22 cellular contexts compared by ENCODE assay signal in genomic region chr1:227745568-227745967, GRCh38. TPM values are rescaled to one million over a fixed set of nuclear protein-coding genes. Genes with fewer than 3 reads are reported as not detected.
A peak's percentile ranks its signal among the peaks of the same experiment; 100 is the strongest.
DNase-seq lines count a peak whose midpoint lies in the region; ATAC-seq, FAIRE-seq and TF ChIP-seq lines count a peak whose summit lies in the region.
"Had no signal": no experiment of that assay in that cellular context is flagged by ENCODE, and none has a peak within 500 bp of the region (broad histone marks: within the 10 kb centered on the region; RNA-seq: fewer than 3 reads in every experiment).

No MANE protein-coding gene starts in this region.

- no peak overlapping the region for H3K56ac ChIP-seq in H1 (replicated peaks; ENCODE audit: insufficient read length, low read depth, low read length)

- H3K79me2 ChIP-seq in H1 (ENCODE audit: control insufficient read depth in 1 of 2, insufficient read depth in 2 of 2, low read length in 2 of 2): peaks cover 4 to 81% of the 10 kb centered on the region in 2 experiments; a peak in 3 of 4 replicates

- H2BK5ac ChIP-seq in H1 (ENCODE audit: low read depth, low read length): no peak overlapping the region; the same call in 1 of the 2 replicates

- peak; percentile 23 for DNase-seq in activated T-cell treated with anti-CD3 and anti-CD28 coated beads, Interleukin-2, amount 50 U/mL, for 24 hours
- no peak for DNase-seq in activated T-cell treated with anti-CD3 and anti-CD28 coated beads, Interleukin-2, amount 50 U/mL, for 72 hours
- peak; percentile 34 for DNase-seq in NAMALWA (ENCODE audit: low spot score)
- DNase-seq in H1 (ENCODE audit: low read depth in 1 of 2, low spot score in 2 of 2): no peak
- peak; percentile 30 for DNase-seq in retina
- no peak for DNase-seq in OCI-M2 (lab: John Stamatoyannopoulos, UW; ENCODE audit: unreplicated experiment)
- DNase-seq in HK-2 (ENCODE audit: unreplicated experiment): no peak
- no peak for DNase-seq in activated gamma-delta T cell treated with Interleukin-2 at 50 U/mL for 16 hours
- DNase-seq: Calu3, DMS153, DND-41, Karpas-422, NCI-H1092 treated with DMSO at 0.1 percent for 48 hours, NCI-H1436, NCI-H187, NCI-H774, PC-3, Right ventricle myocardium superior had no signal

- no peak overlapping the region for H2BK120ac ChIP-seq in H1 (replicated peaks; ENCODE audit: low read depth, low read length)

- H3K27ac ChIP-seq in H1 (ENCODE audit: low read depth, low read length): no peak overlapping the region
- H3K27ac ChIP-seq: C4-2B, SJSA1 had no signal

- H2BK12ac ChIP-seq in H1 (ENCODE audit: low read depth, low read length): no peak overlapping the region

- H3K23me2 ChIP-seq in H1 (ENCODE audit: low read depth, low read length): no peaks in the 10 kb centered on the region

- no peak for TF ChIP-seq POLR2A in H1 (IDR thresholded peaks at IDR 0.05; ENCODE audit: control extremely low read depth in 1 of 2, low read depth in 2 of 2, low read length in 2 of 2)

- no peaks in the 10 kb centered on the region for H3K27me3 Mint-ChIP-seq in activated T-cell treated with anti-CD3 and anti-CD28 coated beads, Interleukin-2, amount 50 U/mL, for 24 hours
- no peaks in the 10 kb centered on the region for H3K27me3 Mint-ChIP-seq in activated T-cell treated with anti-CD3 and anti-CD28 coated beads, Interleukin-2, amount 50 U/mL, for 72 hours (ENCODE audit: low read depth)

- no peak overlapping the region for H4K91ac ChIP-seq in H1 (replicated peaks; ENCODE audit: insufficient read length, low read length)

- no peak for FAIRE-seq in H1 (lab: Jason Lieb, UNC)
- FAIRE-seq: A204.1, GM19239 had no signal

- no peak overlapping the region for H3K14ac ChIP-seq in H1 (ENCODE audit: insufficient read length)

- ATAC-seq in activated T-cell treated with anti-CD3 and anti-CD28 coated beads, Interleukin-2, amount 50 U/mL, for 72 hours (replicated peaks in 1 of 2): no peak
- ATAC-seq: PC-3 had no signal

- no peak overlapping the region for H2BK15ac ChIP-seq in H1 (ENCODE audit: low read length)

- CTCF ChIA-PET in H1 (lab: Charles Lee; ENCODE audit: partially characterized antibody): interaction anchor here (0.8 to 2.6 kb wide), 4 partner anchors 12 to 264 kb away, joined by 3 to 6 read pairs (median 4); no protein-coding TSS in a partner anchor

- peak overlapping the region; percentile 18; the same call in 1 of the 2 replicates for H4K8ac ChIP-seq in H1 (ENCODE audit: extremely low read depth, insufficient read depth, low read length)

- no peaks in the 10 kb centered on the region for H3K9me3 Mint-ChIP-seq in activated T-cell treated with anti-CD3 and anti-CD28 coated beads, Interleukin-2, amount 50 U/mL, for 24 hours
- no peaks in the 10 kb centered on the region for H3K9me3 Mint-ChIP-seq in activated T-cell treated with anti-CD3 and anti-CD28 coated beads, Interleukin-2, amount 50 U/mL, for 72 hours

- WGBS in H1 (ENCODE audit: extremely low coverage in 1 of 2, insufficient coverage in 1 of 2, insufficient read length in 1 of 2, insufficient replicate concordance in 2 of 2, low coverage in 1 of 2, low lambda C conversion rate in 2 of 2, missing lambda C conversion rate in 1 of 2), 2 experiments: 92% methylated on average over 10 of the region's 10 CpGs; no CpG with 5 or more reads in 1 of the 2 experiments

- no peak overlapping the region for H3K4me3 ChIP-seq in H1 (ENCODE audit: extremely low read depth in 1 of 4, insufficient read depth in 2 of 4, low read depth in 3 of 4, low read length in 4 of 4)
- H3K4me3 ChIP-seq: SJSA1 had no signal

- POLR2A ChIA-PET in H1 (lab: Charles Lee; ENCODE audit: partially characterized antibody): no interaction called here

- H3K4me1 Mint-ChIP-seq in activated T-cell treated with anti-CD3 and anti-CD28 coated beads, Interleukin-2, amount 50 U/mL, for 24 hours (ENCODE audit: low read depth): peaks cover 55% of the 10 kb centered on the region
- peaks cover 24% of the 10 kb centered on the region for H3K4me1 Mint-ChIP-seq in activated T-cell treated with anti-CD3 and anti-CD28 coated beads, Interleukin-2, amount 50 U/mL, for 72 hours (ENCODE audit: low read depth)

- H3K36me3 Mint-ChIP-seq in activated T-cell treated with anti-CD3 and anti-CD28 coated beads, Interleukin-2, amount 50 U/mL, for 24 hours (ENCODE audit: low read depth): peaks cover 44% of the 10 kb centered on the region
- H3K36me3 Mint-ChIP-seq in activated T-cell treated with anti-CD3 and anti-CD28 coated beads, Interleukin-2, amount 50 U/mL, for 72 hours (ENCODE audit: insufficient read depth in 2 of 2): peaks cover 2 to 3% of the 10 kb centered on the region in 2 donors

- no peak overlapping the region for H3K4me2 ChIP-seq in H1 (ENCODE audit: insufficient read depth in 1 of 2, low read depth in 2 of 2, low read length in 2 of 2)

- no peak overlapping the region for H2AFZ ChIP-seq in H1 (ENCODE audit: low read length)

- H3K79me1 ChIP-seq in H1 (ENCODE audit: low read depth, low read length): peaks cover 27% of the 10 kb centered on the region

- no peak overlapping the region for H2AK5ac ChIP-seq in H1 (ENCODE audit: low read depth, low read length)

- no peak overlapping the region for H3K9ac ChIP-seq in H1 (replicated peaks in 1 of 4; ENCODE audit: extremely low read depth in 1 of 4, low read depth in 3 of 4, low read length in 3 of 4)

- H3K4me1 ChIP-seq in H1 (replicated peaks in 1 of 4; ENCODE audit: control insufficient read depth in 3 of 4, insufficient read depth in 4 of 4, low read length in 3 of 4): 0 out of 7 replicates have a peak, but pooled peaks cover 0 to 2% (median 0%) of the 10 kb centered on the region in 4 experiments
- H3K4me1 ChIP-seq: SJSA1 had no signal

- H3K4ac ChIP-seq in H1 (replicated peaks; ENCODE audit: insufficient read length, low read depth, low read length): no peak overlapping the region

- no peak overlapping the region for H3K18ac ChIP-seq in H1 (ENCODE audit: extremely low read depth, low read length)

- H3K9me3 ChIP-seq in H1 (ENCODE audit: insufficient read depth in 2 of 2, low read depth in 1 of 2, low read length in 1 of 2): no peaks in the 10 kb centered on the region
- H3K9me3 ChIP-seq: SJSA1 had no signal

- H3K27me3 ChIP-seq in H1 (replicated peaks in 1 of 4; ENCODE audit: control insufficient read depth in 3 of 4, extremely low read depth in 1 of 4, insufficient read depth in 3 of 4, low read length in 3 of 4): no peaks in the 10 kb centered on the region
- H3K27me3 ChIP-seq: SJSA1 had no signal

- H4K5ac ChIP-seq in H1 (ENCODE audit: insufficient read length, low read depth, low read length): no peak overlapping the region

- TF ChIP-seq EP300 in H1 (IDR thresholded peaks at IDR 0.05; ENCODE audit: borderline replicate concordance in 1 of 2, low read depth in 2 of 2, low read length in 2 of 2): no peak

- peaks cover 19 to 46% of the 10 kb centered on the region in 2 experiments for H4K20me1 ChIP-seq in H1 (replicated peaks in 1 of 2; ENCODE audit: control insufficient read depth in 1 of 2, insufficient read depth in 2 of 2, low read length in 2 of 2)

- H2BK20ac ChIP-seq in H1 (ENCODE audit: low read length): no peak overlapping the region

- no peak overlapping the region for H3K4me3 Mint-ChIP-seq in activated T-cell treated with anti-CD3 and anti-CD28 coated beads, Interleukin-2, amount 50 U/mL, for 24 hours
- no peak overlapping the region for H3K4me3 Mint-ChIP-seq in activated T-cell treated with anti-CD3 and anti-CD28 coated beads, Interleukin-2, amount 50 U/mL, for 72 hours

- no peak for TF ChIP-seq RAD21 in H1 (IDR thresholded peaks at IDR 0.05 in 1 of 2, conservative IDR thresholded peaks at IDR 0.05 in 1 of 2; ENCODE audit: low read depth in 2 of 2, low read length in 2 of 2)

- TF ChIP-seq CTCF in H1 (IDR thresholded peaks at IDR 0.05; ENCODE audit: control extremely low read depth in 1 of 3, insufficient read depth in 1 of 3, low read depth in 1 of 3, low read length in 3 of 3): no peak

- peaks cover 0 to 7% (median 3%) of the 10 kb centered on the region in 4 experiments; a peak in 6 of 8 replicates for H3K36me3 ChIP-seq in H1 (ENCODE audit: control insufficient read depth in 2 of 4, insufficient read depth in 4 of 4, low read length in 3 of 4)

- no peak overlapping the region for H3K23ac ChIP-seq in H1 (ENCODE audit: insufficient read length)

- H3K27ac Mint-ChIP-seq in activated T-cell treated with anti-CD3 and anti-CD28 coated beads, Interleukin-2, amount 50 U/mL, for 24 hours: no peak overlapping the region
- no peak overlapping the region for H3K27ac Mint-ChIP-seq in activated T-cell treated with anti-CD3 and anti-CD28 coated beads, Interleukin-2, amount 50 U/mL, for 72 hours

TF ChIP-seq in H1, 55 proteins besides CTCF, POLR2A, EP300 and RAD21:
- TF ChIP-seq JUND (IDR thresholded peaks at IDR 0.05; ENCODE audit: low read length) (no peak), NRF1 (IDR thresholded peaks at IDR 0.05; ENCODE audit: low read depth, low read length) (no peak), SIRT6 (IDR thresholded peaks at IDR 0.05; ENCODE audit: low read length) (no peak)

RNA-seq across cellular contexts. Expression of gene SNAP47, which starts 10.3 kb away (rescaled TPM):
- total RNA-seq in activated T-cell treated with anti-CD3 and anti-CD28 coated beads, Interleukin-2, amount 50 U/mL, for 72 hours: 10 to 100 TPM; 34.0 to 35.3 TPM
- 34.5 and 42.2 TPM in 2 replicates for total RNA-seq in H1 (2021; fragmentation: NEBNext Ultra II Directional; extraction: Animal tissue kit (Norgen Biotek cat#: 25700))
- polyA plus RNA-seq in H1 (2011; rRNA removed): 37.6 and 50.6 TPM in 2 replicates
- 49.1 TPM for polyA plus RNA-seq in H1 (2011; cell fraction: cytosol; rRNA removed)
- polyA plus RNA-seq in H1 (2011; cell fraction: nucleus; rRNA removed): 50.5 TPM
- polyA plus RNA-seq in H1 (2012, experiment 1 of 2): 35.1 to 40.8 TPM (median 39.9 TPM) in 4 replicates
- 46.2 TPM for polyA plus RNA-seq in H1 (2012, experiment 2 of 2)
- 20.2 TPM for polyA plus RNA-seq in H1 (2013, experiment 1 of 2)
- polyA plus RNA-seq in H1 (2013, experiment 2 of 2): 20.5 TPM
- polyA minus RNA-seq in H1 (2011; rRNA and poly(A)+ RNA removed): 38.0 and 45.5 TPM in 2 replicates
- polyA minus RNA-seq in H1 (2011; cell fraction: cytosol; rRNA and poly(A)+ RNA removed): 21.7 TPM
- polyA minus RNA-seq in H1 (2011; cell fraction: nucleus; rRNA and poly(A)+ RNA removed): 58.7 TPM

RNA-seq across cellular contexts. Expression of gene JMJD4, which starts 10.5 kb away (rescaled TPM):
- total RNA-seq in activated T-cell treated with anti-CD3 and anti-CD28 coated beads, Interleukin-2, amount 50 U/mL, for 72 hours: 10 to 100 TPM in 1 of 2 donors, 1 to 10 TPM in 1; 8.7 to 11.1 TPM
- total RNA-seq in H1 (2021; fragmentation: NEBNext Ultra II Directional; extraction: Animal tissue kit (Norgen Biotek cat#: 25700)): 13.0 and 13.2 TPM in 2 replicates
- polyA plus RNA-seq in H1 (2011; rRNA removed): 23.3 and 34.0 TPM in 2 replicates
- polyA plus RNA-seq in H1 (2011; cell fraction: cytosol; rRNA removed): 16.8 TPM
- 32.3 TPM for polyA plus RNA-seq in H1 (2011; cell fraction: nucleus; rRNA removed)
- polyA plus RNA-seq in H1 (2012, experiment 1 of 2): 7.5 to 14.7 TPM (median 13.9 TPM) in 4 replicates
- polyA plus RNA-seq in H1 (2012, experiment 2 of 2): 14.4 TPM
- 6.7 TPM for polyA plus RNA-seq in H1 (2013, experiment 1 of 2)
- 6.6 TPM for polyA plus RNA-seq in H1 (2013, experiment 2 of 2)
- polyA minus RNA-seq in H1 (2011; rRNA and poly(A)+ RNA removed): 28.2 and 34.3 TPM in 2 replicates
- 14.8 TPM for polyA minus RNA-seq in H1 (2011; cell fraction: cytosol; rRNA and poly(A)+ RNA removed)
- 83.8 TPM for polyA minus RNA-seq in H1 (2011; cell fraction: nucleus; rRNA and poly(A)+ RNA removed)

Comparison
In these comparisons a context has a peak if more than half of its experiments do, and no peak if none do; other contexts are left out.
1. DNase-seq: peak in activated T-cell treated with anti-CD3 and anti-CD28 coated beads, Interleukin-2, amount 50 U/mL, for 24 hours (single experiment), NAMALWA (single experiment) and retina (single experiment); none in activated T-cell treated with anti-CD3 and anti-CD28 coated beads, Interleukin-2, amount 50 U/mL, for 72 hours (0 of 2), H1 (0 of 2), OCI-M2 (single experiment), HK-2 (single experiment) and activated gamma-delta T cell treated with Interleukin-2 at 50 U/mL for 16 hours (single experiment).